ENCODE assay signal across 2 cellular contexts in the genomic region with DNA sequence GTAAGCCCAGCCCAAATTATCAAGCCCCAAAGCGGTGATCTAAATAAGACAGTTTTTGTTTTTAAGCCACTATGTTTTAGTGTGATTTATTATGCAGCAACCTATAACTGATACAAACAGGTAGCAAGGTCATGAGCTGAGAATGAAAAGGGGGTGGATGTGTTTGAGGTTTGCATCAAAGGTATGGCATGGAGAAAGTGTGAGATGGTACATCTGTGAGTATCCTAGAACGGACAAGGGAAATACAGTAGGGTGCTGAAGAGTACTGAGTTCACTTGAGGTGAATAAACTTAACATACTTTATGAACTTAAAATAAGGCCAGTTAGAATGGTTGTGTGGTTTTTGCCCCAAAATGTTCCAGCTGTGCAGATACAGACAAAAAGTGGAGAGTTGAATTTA.
TF ChIP-seq lines count a peak whose summit lies in the region.

No MANE protein-coding gene starts in this region.

TF ChIP-seq in liver, 16 proteins besides CTCF, POLR2A, EP300 and RAD21:
- TF ChIP-seq HNF4A (conservative IDR thresholded peaks at IDR 0.05): no peak
- no peak for TF ChIP-seq HNF4G (IDR thresholded peaks at IDR 0.05)
- no peak for TF ChIP-seq YY1 (IDR thresholded peaks at IDR 0.05)
- TF ChIP-seq, protein P1, sequence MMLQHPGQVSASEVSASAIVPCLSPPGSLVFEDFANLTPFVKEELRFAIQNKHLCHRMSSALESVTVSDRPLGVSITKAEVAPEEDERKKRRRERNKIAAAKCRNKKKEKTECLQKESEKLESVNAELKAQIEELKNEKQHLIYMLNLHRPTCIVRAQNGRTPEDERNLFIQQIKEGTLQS (IDR thresholded peaks at IDR 0.05): no peak
- TF ChIP-seq FOXA2 (IDR thresholded peaks at IDR 0.05): no peak
- no peak for TF ChIP-seq GABPA (IDR thresholded peaks at IDR 0.05 in 1 of 2, conservative IDR thresholded peaks at IDR 0.05 in 1 of 2)
- no peak for TF ChIP-seq FOXA1 (IDR thresholded peaks at IDR 0.05)
- no peak for TF ChIP-seq JUND (IDR thresholded peaks at IDR 0.05)
- TF ChIP-seq RXRA (IDR thresholded peaks at IDR 0.05): no peak
- TF ChIP-seq, protein P2, sequence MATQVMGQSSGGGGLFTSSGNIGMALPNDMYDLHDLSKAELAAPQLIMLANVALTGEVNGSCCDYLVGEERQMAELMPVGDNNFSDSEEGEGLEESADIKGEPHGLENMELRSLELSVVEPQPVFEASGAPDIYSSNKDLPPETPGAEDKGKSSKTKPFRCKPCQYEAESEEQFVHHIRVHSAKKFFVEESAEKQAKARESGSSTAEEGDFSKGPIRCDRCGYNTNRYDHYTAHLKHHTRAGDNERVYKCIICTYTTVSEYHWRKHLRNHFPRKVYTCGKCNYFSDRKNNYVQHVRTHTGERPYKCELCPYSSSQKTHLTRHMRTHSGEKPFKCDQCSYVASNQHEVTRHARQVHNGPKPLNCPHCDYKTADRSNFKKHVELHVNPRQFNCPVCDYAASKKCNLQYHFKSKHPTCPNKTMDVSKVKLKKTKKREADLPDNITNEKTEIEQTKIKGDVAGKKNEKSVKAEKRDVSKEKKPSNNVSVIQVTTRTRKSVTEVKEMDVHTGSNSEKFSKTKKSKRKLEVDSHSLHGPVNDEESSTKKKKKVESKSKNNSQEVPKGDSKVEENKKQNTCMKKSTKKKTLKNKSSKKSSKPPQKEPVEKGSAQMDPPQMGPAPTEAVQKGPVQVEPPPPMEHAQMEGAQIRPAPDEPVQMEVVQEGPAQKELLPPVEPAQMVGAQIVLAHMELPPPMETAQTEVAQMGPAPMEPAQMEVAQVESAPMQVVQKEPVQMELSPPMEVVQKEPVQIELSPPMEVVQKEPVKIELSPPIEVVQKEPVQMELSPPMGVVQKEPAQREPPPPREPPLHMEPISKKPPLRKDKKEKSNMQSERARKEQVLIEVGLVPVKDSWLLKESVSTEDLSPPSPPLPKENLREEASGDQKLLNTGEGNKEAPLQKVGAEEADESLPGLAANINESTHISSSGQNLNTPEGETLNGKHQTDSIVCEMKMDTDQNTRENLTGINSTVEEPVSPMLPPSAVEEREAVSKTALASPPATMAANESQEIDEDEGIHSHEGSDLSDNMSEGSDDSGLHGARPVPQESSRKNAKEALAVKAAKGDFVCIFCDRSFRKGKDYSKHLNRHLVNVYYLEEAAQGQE (IDR thresholded peaks at IDR 0.05): no peak
- TF ChIP-seq, protein P3, sequence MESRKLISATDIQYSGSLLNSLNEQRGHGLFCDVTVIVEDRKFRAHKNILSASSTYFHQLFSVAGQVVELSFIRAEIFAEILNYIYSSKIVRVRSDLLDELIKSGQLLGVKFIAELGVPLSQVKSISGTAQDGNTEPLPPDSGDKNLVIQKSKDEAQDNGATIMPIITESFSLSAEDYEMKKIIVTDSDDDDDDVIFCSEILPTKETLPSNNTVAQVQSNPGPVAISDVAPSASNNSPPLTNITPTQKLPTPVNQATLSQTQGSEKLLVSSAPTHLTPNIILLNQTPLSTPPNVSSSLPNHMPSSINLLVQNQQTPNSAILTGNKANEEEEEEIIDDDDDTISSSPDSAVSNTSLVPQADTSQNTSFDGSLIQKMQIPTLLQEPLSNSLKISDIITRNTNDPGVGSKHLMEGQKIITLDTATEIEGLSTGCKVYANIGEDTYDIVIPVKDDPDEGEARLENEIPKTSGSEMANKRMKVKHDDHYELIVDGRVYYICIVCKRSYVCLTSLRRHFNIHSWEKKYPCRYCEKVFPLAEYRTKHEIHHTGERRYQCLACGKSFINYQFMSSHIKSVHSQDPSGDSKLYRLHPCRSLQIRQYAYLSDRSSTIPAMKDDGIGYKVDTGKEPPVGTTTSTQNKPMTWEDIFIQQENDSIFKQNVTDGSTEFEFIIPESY (IDR thresholded peaks at IDR 0.05): no peak
- no peak for TF ChIP-seq TAF1 (conservative IDR thresholded peaks at IDR 0.05)
- TF ChIP-seq, protein P4, sequence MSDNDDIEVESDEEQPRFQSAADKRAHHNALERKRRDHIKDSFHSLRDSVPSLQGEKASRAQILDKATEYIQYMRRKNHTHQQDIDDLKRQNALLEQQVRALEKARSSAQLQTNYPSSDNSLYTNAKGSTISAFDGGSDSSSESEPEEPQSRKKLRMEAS (IDR thresholded peaks at IDR 0.05): no peak
- TF ChIP-seq EGR1 (IDR thresholded peaks at IDR 0.05; ENCODE audit: low read depth in 2 of 2): no peak
- TF ChIP-seq NR2F2 (IDR thresholded peaks at IDR 0.05): no peak

TF ChIP-seq in HepG2, 621 proteins besides CTCF, POLR2A, EP300 and RAD21:
- no peak for TF ChIP-seq TSC22D2 (CRISPR knock-in tag; IDR thresholded peaks at IDR 0.05; ENCODE audit: borderline replicate concordance)
- TF ChIP-seq SRF (IDR thresholded peaks at IDR 0.05; ENCODE audit: low read depth, low read length): no peak
- no peak for TF ChIP-seq ZNF296 (CRISPR knock-in tag; conservative IDR thresholded peaks at IDR 0.05)
- TF ChIP-seq ZNF17 (CRISPR knock-in tag; IDR thresholded peaks at IDR 0.05): no peak
- TF ChIP-seq NCOA2 (CRISPR knock-in tag; IDR thresholded peaks at IDR 0.05): no peak
